ENCODE assay signal across 1 cellular context in the genomic region with DNA sequence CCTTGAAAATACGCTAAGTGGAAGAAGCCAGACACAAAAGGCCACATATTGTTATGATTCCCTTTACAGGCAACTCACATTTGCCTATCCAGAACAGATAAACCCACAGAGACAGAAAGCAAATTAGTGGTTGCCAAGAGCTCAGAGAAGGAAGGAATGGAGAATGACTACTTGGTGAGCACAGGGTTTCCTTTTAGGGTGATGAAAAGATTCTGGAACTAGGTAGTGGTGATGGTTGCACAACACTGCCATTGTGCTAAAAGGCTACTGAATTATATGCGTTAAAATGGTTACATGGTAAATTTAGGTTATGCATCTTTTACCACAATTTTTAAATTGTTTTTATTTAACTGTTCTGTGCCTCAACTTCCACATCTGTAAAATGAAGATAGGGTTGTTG.
TF ChIP-seq lines count a peak whose summit lies in the region.

No MANE protein-coding gene starts in this region.

TF ChIP-seq in HepG2, 621 proteins besides CTCF, POLR2A, EP300 and RAD21 (continued from another document):
- TF ChIP-seq, protein P1, sequence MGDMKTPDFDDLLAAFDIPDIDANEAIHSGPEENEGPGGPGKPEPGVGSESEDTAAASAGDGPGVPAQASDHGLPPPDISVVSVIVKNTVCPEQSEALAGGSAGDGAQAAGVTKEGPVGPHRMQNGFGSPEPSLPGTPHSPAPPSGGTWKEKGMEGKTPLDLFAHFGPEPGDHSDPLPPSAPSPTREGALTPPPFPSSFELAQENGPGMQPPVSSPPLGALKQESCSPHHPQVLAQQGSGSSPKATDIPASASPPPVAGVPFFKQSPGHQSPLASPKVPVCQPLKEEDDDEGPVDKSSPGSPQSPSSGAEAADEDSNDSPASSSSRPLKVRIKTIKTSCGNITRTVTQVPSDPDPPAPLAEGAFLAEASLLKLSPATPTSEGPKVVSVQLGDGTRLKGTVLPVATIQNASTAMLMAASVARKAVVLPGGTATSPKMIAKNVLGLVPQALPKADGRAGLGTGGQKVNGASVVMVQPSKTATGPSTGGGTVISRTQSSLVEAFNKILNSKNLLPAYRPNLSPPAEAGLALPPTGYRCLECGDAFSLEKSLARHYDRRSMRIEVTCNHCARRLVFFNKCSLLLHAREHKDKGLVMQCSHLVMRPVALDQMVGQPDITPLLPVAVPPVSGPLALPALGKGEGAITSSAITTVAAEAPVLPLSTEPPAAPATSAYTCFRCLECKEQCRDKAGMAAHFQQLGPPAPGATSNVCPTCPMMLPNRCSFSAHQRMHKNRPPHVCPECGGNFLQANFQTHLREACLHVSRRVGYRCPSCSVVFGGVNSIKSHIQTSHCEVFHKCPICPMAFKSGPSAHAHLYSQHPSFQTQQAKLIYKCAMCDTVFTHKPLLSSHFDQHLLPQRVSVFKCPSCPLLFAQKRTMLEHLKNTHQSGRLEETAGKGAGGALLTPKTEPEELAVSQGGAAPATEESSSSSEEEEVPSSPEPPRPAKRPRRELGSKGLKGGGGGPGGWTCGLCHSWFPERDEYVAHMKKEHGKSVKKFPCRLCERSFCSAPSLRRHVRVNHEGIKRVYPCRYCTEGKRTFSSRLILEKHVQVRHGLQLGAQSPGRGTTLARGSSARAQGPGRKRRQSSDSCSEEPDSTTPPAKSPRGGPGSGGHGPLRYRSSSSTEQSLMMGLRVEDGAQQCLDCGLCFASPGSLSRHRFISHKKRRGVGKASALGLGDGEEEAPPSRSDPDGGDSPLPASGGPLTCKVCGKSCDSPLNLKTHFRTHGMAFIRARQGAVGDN (CRISPR knock-in tag; IDR thresholded peaks at IDR 0.05), result no peak
- TF ChIP-seq, protein P2, sequence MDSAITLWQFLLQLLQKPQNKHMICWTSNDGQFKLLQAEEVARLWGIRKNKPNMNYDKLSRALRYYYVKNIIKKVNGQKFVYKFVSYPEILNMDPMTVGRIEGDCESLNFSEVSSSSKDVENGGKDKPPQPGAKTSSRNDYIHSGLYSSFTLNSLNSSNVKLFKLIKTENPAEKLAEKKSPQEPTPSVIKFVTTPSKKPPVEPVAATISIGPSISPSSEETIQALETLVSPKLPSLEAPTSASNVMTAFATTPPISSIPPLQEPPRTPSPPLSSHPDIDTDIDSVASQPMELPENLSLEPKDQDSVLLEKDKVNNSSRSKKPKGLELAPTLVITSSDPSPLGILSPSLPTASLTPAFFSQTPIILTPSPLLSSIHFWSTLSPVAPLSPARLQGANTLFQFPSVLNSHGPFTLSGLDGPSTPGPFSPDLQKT (CRISPR knock-in tag; IDR thresholded peaks at IDR 0.05; ENCODE audit: borderline replicate concordance), result no peak
- TF ChIP-seq AGO2 (optimal IDR thresholded peaks at IDR 0.05; ENCODE audit: low read depth, low read length) (no peak), PPARG (CRISPR knock-in tag; conservative IDR thresholded peaks at IDR 0.05) (no peak)
